In genomic region chr5:115132465-115132864, GRCh38 we compare ENCODE assay signal across 2 cellular contexts.
TF ChIP-seq lines count a peak whose summit lies in the region.

No MANE protein-coding gene starts in this region.

TF ChIP-seq in SK-N-SH, 30 proteins besides CTCF, POLR2A, EP300 and RAD21 (continued from another document):
- no peak for TF ChIP-seq ZBTB33 (IDR thresholded peaks at IDR 0.05; ENCODE audit: borderline replicate concordance, low read depth)
- no peak for TF ChIP-seq FOXJ3 (CRISPR knock-in tag; IDR thresholded peaks at IDR 0.05)
- no peak for TF ChIP-seq REST (IDR thresholded peaks at IDR 0.05; ENCODE audit: low read depth, low read length)
- TF ChIP-seq TEAD4 (IDR thresholded peaks at IDR 0.05; ENCODE audit: borderline replicate concordance, insufficient read depth): no peak
- no peak for TF ChIP-seq MEF2A (IDR thresholded peaks at IDR 0.05; ENCODE audit: borderline replicate concordance, low read depth)
- TF ChIP-seq PBX3 (IDR thresholded peaks at IDR 0.05): no peak

TF ChIP-seq in SK-N-SH treated with all-trans-retinoic acid at 6 μM for 48 hours, 23 proteins besides CTCF, POLR2A, EP300 and RAD21 (continued from another document):
- TF ChIP-seq POU6F1 (CRISPR knock-in tag; IDR thresholded peaks at IDR 0.05; ENCODE audit: borderline replicate concordance, low read depth) (no peak), GLIS3 (CRISPR knock-in tag; IDR thresholded peaks at IDR 0.05) (no peak)
TF ChIP-seq in SK-N-SH treated with all-trans-retinoic acid at 6 μM for 48 hours: peak in this region for 0.
